ENCODE assay signal across 32 cellular contexts in genomic region chr1:54698346-54698745, GRCh38. TPM values are rescaled to one million over a fixed set of nuclear protein-coding genes. Genes with fewer than 3 reads are reported as not detected.
"Had no signal": no experiment of that assay in that cellular context is flagged by ENCODE, and none has a peak within 500 bp of the region (broad histone marks: within the 10 kb centered on the region; RNA-seq: fewer than 3 reads in every experiment).

No MANE protein-coding gene starts in this region.

- H3K27ac ChIP-seq: brain microvascular endothelial cell, cardiac muscle cell, Peyer's patch, RWPE1, VCaP had no signal

- H3K36me3 ChIP-seq: brain microvascular endothelial cell, cardiac muscle cell, MG63, Peyer's patch had no signal

- H3K27me3 ChIP-seq: cardiac muscle cell, MG63, Peyer's patch had no signal

- H3K4me3 ChIP-seq: cardiac muscle cell, MG63, Peyer's patch had no signal

- H3K9me3 ChIP-seq: MG63, Peyer's patch had no signal

- H3K4me1 ChIP-seq: Peyer's patch had no signal

- DNase-seq: activated B cell treated with CpG ODN at 0.5 μM for 24 hours; activated CD4-positive, alpha-beta memory T cell treated with anti-CD3 and anti-CD28 coated beads for 36 hours; activated CD4-positive, alpha-beta T cell treated with anti-CD3 and anti-CD28 coated beads for 4 hours; activated CD4-positive, alpha-beta T cell treated with anti-CD3 and anti-CD28 coated beads, Interleukin-2, amount 50 U/mL, for 1 hour; activated CD4-positive, CD25-positive, alpha-beta regulatory T cell treated with anti-CD3 and anti-CD28 coated beads, Interleukin-2, amount 50 U/mL, for 72 hours; activated CD8-positive, alpha-beta memory T cell treated with anti-CD3 and anti-CD28 coated beads, Interleukin-2, amount 50 U/mL, for 4 hours; activated gamma-delta T cell treated with Interleukin-2 at 50 U/mL for 16 hours; activated naive CD4-positive, alpha-beta T cell treated with anti-CD3 and anti-CD28 coated beads for 36 hours; activated T-cell treated with anti-CD3 and anti-CD28 coated beads, Interleukin-2, amount 50 U/mL, for 72 hours; amniotic stem cell; aorta; brain microvascular endothelial cell; Kasumi-1; KBM-7; MG63; NCI-H1048; NCI-H1436 treated with DMSO at 0.1 percent for 48 hours; NCI-H1694 treated with DMSO at 0.1 percent for 48 hours; NCI-H2029; NCI-H345; NCI-H524 treated with DMSO at 0.1 percent for 48 hours; PC-3; Peyer's patch; SIG-M5; SW 1271; T-helper 1 cell; T-helper 2 cell; T-helper 9 cell had no signal

RNA-seq across cellular contexts. Expression of gene MROH7, which starts 56.8 kb away (rescaled TPM):
- total RNA-seq: activated B cell treated with CpG ODN at 0.5 μM for 24 hours, NCI-H460, PC-3 had no signal
